In the genomic region with DNA sequence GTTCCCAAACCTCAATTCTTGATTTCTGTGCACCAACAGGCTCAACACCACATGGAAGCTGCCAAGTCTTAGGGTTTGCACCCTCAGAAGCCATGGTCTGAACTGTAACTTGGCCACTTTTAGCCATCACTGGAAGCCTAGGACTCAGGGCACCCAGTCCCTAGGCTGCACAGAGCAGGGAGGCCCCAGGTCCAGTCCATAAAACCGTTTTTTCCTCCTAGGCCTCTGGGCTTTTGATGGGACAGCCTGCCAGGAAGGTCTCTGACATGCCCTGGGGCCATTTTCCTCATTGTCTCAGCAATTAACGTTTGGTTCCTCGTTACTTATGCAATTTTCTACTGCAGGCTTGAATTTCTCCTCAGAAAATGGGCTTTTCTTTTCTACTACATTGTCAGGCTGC, we compare ENCODE assay signal across 10 cellular contexts.
"Had no signal": no experiment of that assay in that cellular context is flagged by ENCODE, and none has a peak within 500 bp of the region (broad histone marks: within the 10 kb centered on the region; RNA-seq: fewer than 3 reads in every experiment).

No MANE protein-coding gene starts in this region.

- ATAC-seq: K562 had no signal

- H3K27ac ChIP-seq: GM23248 had no signal

- H3K4me3 ChIP-seq: GM23248, K562 had no signal

- H2AFZ ChIP-seq: GM23248 had no signal

- DNase-seq: GM23248, GOT3, H9, HCEC 1CT, HFFc6, IMR-90, KG1 had no signal

- H3K9ac ChIP-seq: GM23248 had no signal

- FAIRE-seq: H54, HTR-8/SVneo, K562 had no signal
